5 cellular contexts compared by ENCODE assay signal in the genomic region with DNA sequence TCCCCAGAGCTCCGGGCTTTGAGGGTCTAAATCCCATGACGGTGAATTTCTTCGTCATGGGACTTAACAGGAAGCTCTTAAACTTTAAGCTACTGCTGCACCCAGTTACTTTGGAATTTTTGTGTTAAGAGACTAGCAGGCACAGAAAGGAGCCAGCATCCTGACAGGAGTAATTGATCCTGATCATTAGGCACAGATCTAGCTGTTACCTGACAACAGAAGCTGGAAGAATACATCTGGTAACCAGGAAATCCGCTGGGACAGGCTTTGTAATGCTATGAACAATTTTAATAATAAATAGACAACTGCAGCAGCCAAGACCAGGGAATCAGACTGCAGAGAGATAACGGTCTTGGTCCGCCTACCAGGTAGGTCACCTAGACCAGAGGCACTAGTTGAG.
"Had no signal": no experiment of that assay in that cellular context is flagged by ENCODE, and none has a peak within 500 bp of the region (broad histone marks: within the 10 kb centered on the region; RNA-seq: fewer than 3 reads in every experiment).

No MANE protein-coding gene starts in this region.

- H3K4me3 ChIP-seq: K562 had no signal

- H3K27ac ChIP-seq: HL-60 had no signal

- DNase-seq: KBM-7, KG1 had no signal

- ATAC-seq: HepG2, K562 had no signal
